ENCODE assay signal across 19 cellular contexts in the genomic region with DNA sequence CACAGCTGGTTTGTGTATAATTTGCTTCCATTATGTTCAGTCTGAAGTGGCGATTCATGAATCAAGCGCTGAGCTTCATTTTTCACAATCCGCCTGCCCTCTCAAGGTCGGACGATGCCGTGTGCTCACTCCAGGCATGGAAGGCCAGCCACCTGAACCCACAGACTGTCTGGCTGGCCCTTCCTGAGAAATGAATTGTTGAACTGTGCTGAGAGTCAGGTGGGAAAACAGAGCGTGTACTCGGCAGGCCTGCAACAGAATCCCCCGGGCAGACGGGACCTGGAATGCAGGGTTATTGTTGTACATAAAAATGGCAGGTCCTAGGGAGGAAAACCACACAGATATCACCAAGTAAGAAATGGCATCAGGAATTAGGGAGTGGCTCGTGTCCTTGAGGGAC.
DNase-seq lines count a peak whose midpoint lies in the region; ATAC-seq and TF ChIP-seq lines count a peak whose summit lies in the region.
"Had no signal": no experiment of that assay in that cellular context is flagged by ENCODE, and none has a peak within 500 bp of the region (broad histone marks: within the 10 kb centered on the region; RNA-seq: fewer than 3 reads in every experiment).

No MANE protein-coding gene starts in this region.

- H3K4me1 ChIP-seq in right atrium auricular region: no peaks in the 10 kb centered on the region
- no peaks in the 10 kb centered on the region for H3K4me1 ChIP-seq in heart left ventricle
- no peaks in the 10 kb centered on the region for H3K4me1 ChIP-seq in sigmoid colon
- H3K4me1 ChIP-seq: BLaER1, Caco-2, SJCRH30 had no signal

- 76 to 86% (median 81%) methylated on average over 11 of the region's 11 CpGs for WGBS in heart left ventricle, 4 donors
- WGBS in sigmoid colon, 2 donors: 77 to 81% methylated on average over 11 of the region's 11 CpGs

- no peaks in the 10 kb centered on the region for H3K27me3 ChIP-seq in right atrium auricular region
- H3K27me3 ChIP-seq in heart left ventricle: no peaks in the 10 kb centered on the region
- no peaks in the 10 kb centered on the region for H3K27me3 ChIP-seq in sigmoid colon
- H3K27me3 ChIP-seq: BLaER1, SJCRH30 had no signal

- no peaks in the 10 kb centered on the region for H3K4me1 Mint-ChIP-seq in osteocyte (ENCODE audit: unreplicated experiment)
- no peaks in the 10 kb centered on the region for H3K4me1 Mint-ChIP-seq in T-helper 17 cell

- ATAC-seq in heart left ventricle (no peak), T-helper 17 cell (no peak)

- TF ChIP-seq CTCF in right atrium auricular region (IDR thresholded peaks at IDR 0.05) (no peak), heart left ventricle (IDR thresholded peaks at IDR 0.05) (no peak), osteocyte (IDR thresholded peaks at IDR 0.05) (no peak), sigmoid colon (IDR thresholded peaks at IDR 0.05) (no peak)

- no peak overlapping the region for H3K27ac Mint-ChIP-seq in osteocyte (ENCODE audit: unreplicated experiment)
- H3K27ac Mint-ChIP-seq in T-helper 17 cell: no peak overlapping the region
- H3K27ac Mint-ChIP-seq: CD4-positive, alpha-beta T cell; H9; HFFc6 had no signal

- H3K27ac ChIP-seq in right atrium auricular region (no peak overlapping the region), heart left ventricle (no peak overlapping the region), sigmoid colon (no peak overlapping the region)
- H3K27ac ChIP-seq: BLaER1, GM23248, SJCRH30 had no signal

- peaks cover 18% of the 10 kb centered on the region for H3K9me3 Mint-ChIP-seq in osteocyte (ENCODE audit: unreplicated experiment)

- TF ChIP-seq EP300 in sigmoid colon (IDR thresholded peaks at IDR 0.05): no peak

- no peaks in the 10 kb centered on the region for H3K36me3 Mint-ChIP-seq in osteocyte (ENCODE audit: unreplicated experiment)
- H3K36me3 Mint-ChIP-seq in T-helper 17 cell (ENCODE audit: low read depth): no peaks in the 10 kb centered on the region

- H3K4me3 ChIP-seq in right atrium auricular region (no peak overlapping the region), heart left ventricle (no peak overlapping the region), sigmoid colon (no peak overlapping the region)
- H3K4me3 ChIP-seq: BLaER1, GM23248, SJCRH30 had no signal

- DNase-seq in right atrium auricular region (ENCODE audit: low spot score) (peak; percentile 36), heart left ventricle (no peak), ecto neural progenitor cell (ENCODE audit: low spot score) (peak; percentile 12), osteocyte (ENCODE audit: extremely low spot score, unreplicated experiment) (peak; percentile 44), GM19238 (ENCODE audit: insufficient read length, low spot score) (no peak), sigmoid colon (no peak), T-helper 17 cell (no peak)
- DNase-seq: Caco-2; CD4-positive, alpha-beta T cell; GM23248; H9; HFFc6; Kasumi-1; NCI-H1436; NCI-H2029; NCI-H510A treated with DMSO at 0.1 percent for 48 hours; OCI-M1; SJCRH30 had no signal

- H3K36me3 ChIP-seq in right atrium auricular region: no peaks in the 10 kb centered on the region
- no peaks in the 10 kb centered on the region for H3K36me3 ChIP-seq in heart left ventricle
- no peaks in the 10 kb centered on the region for H3K36me3 ChIP-seq in sigmoid colon
- H3K36me3 ChIP-seq: BLaER1, SJCRH30 had no signal

- intact Hi-C loops in heart left ventricle (cut with DNase I): no loop called here
- intact Hi-C loops in sigmoid colon (cut with DNase I): no loop called here

- TF ChIP-seq POLR2A in heart left ventricle (IDR thresholded peaks at IDR 0.05) (no peak), sigmoid colon (IDR thresholded peaks at IDR 0.05) (no peak)

- H3K27me3 Mint-ChIP-seq in osteocyte (ENCODE audit: unreplicated experiment) (no peaks in the 10 kb centered on the region), T-helper 17 cell (no peaks in the 10 kb centered on the region)
- H3K27me3 Mint-ChIP-seq: CD4-positive, alpha-beta T cell had no signal

- H3K4me3 Mint-ChIP-seq in osteocyte (ENCODE audit: unreplicated experiment): no peak overlapping the region
- H3K4me3 Mint-ChIP-seq in T-helper 17 cell: no peak overlapping the region
- H3K4me3 Mint-ChIP-seq: CD4-positive, alpha-beta T cell; H9; HFFc6 had no signal

- H3K9me3 ChIP-seq in right atrium auricular region (no peaks in the 10 kb centered on the region), heart left ventricle (peaks cover 0 to 4% (median 0%) of the 10 kb centered on the region in 12 donors), sigmoid colon (no peaks in the 10 kb centered on the region), T-helper 17 cell (ENCODE audit: control insufficient read depth, low read length, poor library complexity, severe bottlenecking) (no peaks in the 10 kb centered on the region)
- H3K9me3 ChIP-seq: BLaER1, Caco-2, SJCRH30 had no signal

Comparison
In these comparisons a context has a peak if more than half of its experiments do, and no peak if none do; other contexts are left out.
1. DNase-seq: peak in right atrium auricular region (single experiment), ecto neural progenitor cell (single experiment) and osteocyte (single experiment); none in heart left ventricle (0 of 5), GM19238 (single experiment), sigmoid colon (single experiment) and T-helper 17 cell (0 of 3).